In genomic region chr17:72487731-72488325, GRCh38 we compare ENCODE assay signal across 16 cellular contexts.
A peak's percentile ranks its signal among the peaks of the same experiment; 100 is the strongest.
DNase-seq lines count a peak whose midpoint lies in the region; ATAC-seq and TF ChIP-seq lines count a peak whose summit lies in the region.
"Had no signal": no experiment of that assay in that cellular context is flagged by ENCODE, and none has a peak within 500 bp of the region (broad histone marks: within the 10 kb centered on the region; RNA-seq: fewer than 3 reads in every experiment).

No MANE protein-coding gene starts in this region.

- H2AFZ ChIP-seq in mesenchymal stem cell (ENCODE audit: low read depth, low read length) = no peak overlapping the region

- H4K91ac ChIP-seq in mesenchymal stem cell (ENCODE audit: low read length) = peak overlapping the region; percentile 16

- no peak overlapping the region for H2BK120ac ChIP-seq in mesenchymal stem cell (ENCODE audit: low read depth, low read length)

- H3K4me1 Mint-ChIP-seq in activated T-helper 17 cell treated with anti-CD3 and anti-CD28 coated beads, Interleukin-2, amount 50 U/mL, for 72 hours = no peaks in the 10 kb centered on the region
- H3K4me1 Mint-ChIP-seq: CD8-positive, alpha-beta memory T cell had no signal

- peak in 2 of 3 experiments; percentile 50 to 69 for DNase-seq in NCI-H1417 (lab: John Stamatoyannopoulos, UW)
- no peak for DNase-seq in NCI-H1417 treated with DMSO at 0.1 percent for 48 hours (lab: John Stamatoyannopoulos, UW)
- no peak for DNase-seq in mesenchymal stem cell
- no peak for DNase-seq in stomach
- DNase-seq in GM19238 (ENCODE audit: insufficient read length, low spot score) = no peak
- DNase-seq in HK-2 (ENCODE audit: unreplicated experiment) = no peak
- DNase-seq: CD8-positive, alpha-beta memory T cell; DMS 273 treated with DMSO at 0.1 percent for 48 hours; MM.1S; NCI-H2029 treated with DMSO at 0.1 percent for 48 hours; NCI-H345; SHP77 had no signal

- H3K4me2 ChIP-seq in mesenchymal stem cell (ENCODE audit: low read length, poor library complexity, severe bottlenecking) = no peak overlapping the region
- H3K4me2 ChIP-seq: BLaER1 had no signal

- H2AK5ac ChIP-seq in mesenchymal stem cell (ENCODE audit: low read length, severe bottlenecking) = no peak overlapping the region

- no peak overlapping the region for H3K23ac ChIP-seq in mesenchymal stem cell (ENCODE audit: low read length in 2 of 2)

- no peak overlapping the region for H2BK5ac ChIP-seq in mesenchymal stem cell (ENCODE audit: low read depth, low read length, poor library complexity, severe bottlenecking)

- H3K4me3 ChIP-seq in mesenchymal stem cell (ENCODE audit: insufficient read depth in 1 of 2, low read depth in 1 of 2, low read length in 2 of 2) (no peak overlapping the region), stomach (no peak overlapping the region)
- H3K4me3 ChIP-seq: BLaER1 had no signal

- H3K27me3 ChIP-seq in mesenchymal stem cell (ENCODE audit: control insufficient read depth in 1 of 2, insufficient read depth in 1 of 2, low read length in 2 of 2) = peaks cover 0 to 5% of the 10 kb centered on the region in 2 experiments
- no peaks in the 10 kb centered on the region for H3K27me3 ChIP-seq in stomach
- H3K27me3 ChIP-seq: BLaER1 had no signal

- H3K18ac ChIP-seq in mesenchymal stem cell (ENCODE audit: low read depth in 1 of 2, low read length in 2 of 2) = no peak overlapping the region

- no peak overlapping the region for H2BK12ac ChIP-seq in mesenchymal stem cell (ENCODE audit: low read length in 2 of 2)

- H3K9me3 ChIP-seq in mesenchymal stem cell (ENCODE audit: control insufficient read depth, low read length) (no peaks in the 10 kb centered on the region), stomach (peaks cover 0 to 10% (median 8%) of the 10 kb centered on the region in 4 donors)

- no peak for TF ChIP-seq EP300 in stomach (IDR thresholded peaks at IDR 0.05)

- no peak for TF ChIP-seq POLR2A in stomach (IDR thresholded peaks at IDR 0.05)

- H3K4ac ChIP-seq in mesenchymal stem cell (ENCODE audit: low read depth in 1 of 2, low read length in 2 of 2) = no peak overlapping the region

- intact Hi-C loops in stomach (cut with DNase I; ENCODE audit: low total_unique reads) = no loop called here

- no peak overlapping the region for H3K4me3 Mint-ChIP-seq in activated T-helper 17 cell treated with anti-CD3 and anti-CD28 coated beads, Interleukin-2, amount 50 U/mL, for 72 hours
- H3K4me3 Mint-ChIP-seq: CD8-positive, alpha-beta memory T cell had no signal

- H3K36me3 ChIP-seq in mesenchymal stem cell (ENCODE audit: control insufficient read depth in 1 of 2, insufficient read depth in 2 of 2, low read depth in 1 of 2, low read length in 2 of 2) (no peaks in the 10 kb centered on the region), stomach (no peaks in the 10 kb centered on the region)
- H3K36me3 ChIP-seq: BLaER1 had no signal

- H3K4me1 ChIP-seq in mesenchymal stem cell (ENCODE audit: control insufficient read depth, insufficient read depth, low read depth, low read length) = peaks cover 15% of the 10 kb centered on the region
- H3K4me1 ChIP-seq in stomach = peaks cover 0 to 24% (median 18%) of the 10 kb centered on the region in 4 donors
- H3K4me1 ChIP-seq: BLaER1 had no signal

- H3K9me3 Mint-ChIP-seq in activated T-helper 17 cell treated with anti-CD3 and anti-CD28 coated beads, Interleukin-2, amount 50 U/mL, for 72 hours = peaks cover 2% of the 10 kb centered on the region

- peak overlapping the region in 1 of 2 experiments; percentile 11 for H3K14ac ChIP-seq in mesenchymal stem cell (ENCODE audit: low read length in 2 of 2)

- H2BK15ac ChIP-seq in mesenchymal stem cell (ENCODE audit: low read depth, poor library complexity, severe bottlenecking) = no peak overlapping the region

- H3K27ac ChIP-seq in VCaP (peak overlapping the region; percentile 75), mesenchymal stem cell (ENCODE audit: low read length, poor library complexity, severe bottlenecking) (no peak overlapping the region), stomach (peak overlapping the region in 4 of 5 donors; percentile 50 to 71 (median 56))
- H3K27ac ChIP-seq: 22Rv1, BLaER1 had no signal

- 88% methylated on average over 17 of the region's 17 CpGs for WGBS in mesenchymal stem cell
- 48 to 58% (median 53%) methylated on average over 17 of the region's 17 CpGs for WGBS in stomach, 5 donors

- no peak for ATAC-seq in activated T-helper 17 cell treated with anti-CD3 and anti-CD28 coated beads, Interleukin-2, amount 50 U/mL, for 72 hours (replicated peaks)

- no peaks in the 10 kb centered on the region for H3K36me3 Mint-ChIP-seq in activated T-helper 17 cell treated with anti-CD3 and anti-CD28 coated beads, Interleukin-2, amount 50 U/mL, for 72 hours (ENCODE audit: low read depth)
- H3K36me3 Mint-ChIP-seq: CD8-positive, alpha-beta memory T cell had no signal

- no peak overlapping the region for H3K27ac Mint-ChIP-seq in activated T-helper 17 cell treated with anti-CD3 and anti-CD28 coated beads, Interleukin-2, amount 50 U/mL, for 72 hours

- TF ChIP-seq CTCF in VCaP (conservative IDR thresholded peaks at IDR 0.05) (no peak), stomach (IDR thresholded peaks at IDR 0.05) (no peak)

- no peak overlapping the region for H4K8ac ChIP-seq in mesenchymal stem cell (ENCODE audit: low read length)

- H3K79me1 ChIP-seq in mesenchymal stem cell (replicated peaks; ENCODE audit: low read length, poor library complexity, severe bottlenecking) = peaks cover 26% of the 10 kb centered on the region

- H3K27me3 Mint-ChIP-seq in activated T-helper 17 cell treated with anti-CD3 and anti-CD28 coated beads, Interleukin-2, amount 50 U/mL, for 72 hours = peaks cover 8% of the 10 kb centered on the region

- H3K9ac ChIP-seq in mesenchymal stem cell (ENCODE audit: low read length) = no peak overlapping the region
- H3K9ac ChIP-seq: BLaER1 had no signal

Comparison
In these comparisons a context has a peak if more than half of its experiments do, and no peak if none do; other contexts are left out.
1. DNase-seq: peak in NCI-H1417 (2 of 3); none in NCI-H1417 treated with DMSO at 0.1 percent for 48 hours (single experiment), mesenchymal stem cell (single experiment), stomach (single experiment), GM19238 (single experiment) and HK-2 (single experiment).